ENCODE assay signal across 1 cellular context in the genomic region with DNA sequence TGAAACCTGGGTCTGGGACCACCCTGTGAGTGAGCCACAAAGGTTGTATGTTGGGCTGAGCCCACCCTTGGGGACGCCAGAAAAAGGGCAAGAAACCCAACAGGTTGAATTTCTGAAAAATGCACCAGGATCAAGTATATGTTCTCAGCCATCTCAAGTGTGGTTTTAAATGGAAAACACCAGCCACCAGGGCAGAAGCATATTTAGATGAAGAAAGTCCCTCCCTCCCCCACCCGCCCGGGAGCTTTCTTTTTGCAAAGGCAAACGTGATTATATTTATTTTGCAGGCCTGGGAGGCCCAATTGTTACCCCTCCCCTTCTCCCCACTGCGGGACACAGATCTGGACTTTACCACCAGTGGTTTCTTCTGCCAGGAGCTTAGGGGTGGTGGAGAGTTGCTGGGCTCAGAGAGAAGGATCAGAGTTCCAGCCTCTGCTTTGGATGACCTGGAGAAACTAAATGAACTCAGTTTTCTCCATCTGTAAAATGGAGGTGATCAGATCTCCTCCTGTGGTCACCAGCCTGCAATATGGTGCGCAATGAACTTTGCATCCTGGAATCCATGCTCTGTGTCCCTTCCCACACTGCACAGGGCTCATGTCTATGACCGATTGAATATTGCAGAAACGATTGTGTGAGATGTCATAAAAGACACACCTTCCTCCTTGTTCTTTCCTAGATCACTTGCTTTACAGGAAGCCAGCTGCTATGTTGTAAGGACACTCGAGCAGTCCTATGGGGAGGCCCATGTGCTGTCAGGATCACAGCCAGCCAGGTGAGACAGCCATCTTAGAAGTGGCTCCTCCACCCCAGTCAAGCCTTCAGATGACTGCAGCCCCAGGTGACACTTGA.
A peak's percentile ranks its signal among the peaks of the same experiment; 100 is the strongest.
TF ChIP-seq lines count a peak whose summit lies in the region.

No MANE protein-coding gene starts in this region.

TF ChIP-seq in GM12878, 131 proteins besides CTCF, POLR2A, EP300 and RAD21:
- TF ChIP-seq E2F4 (IDR thresholded peaks at IDR 0.05; ENCODE audit: low read depth, low read length) = no peak
- TF ChIP-seq BHLHE40 (IDR thresholded peaks at IDR 0.05; ENCODE audit: borderline replicate concordance in 1 of 2, low read depth in 2 of 2, low read length in 1 of 2) = no peak
- peak; percentile 21 for TF ChIP-seq RUNX3 (IDR thresholded peaks at IDR 0.05; ENCODE audit: low read length)
- peak; percentile 27; the same call in 1 of the 2 replicates for TF ChIP-seq YY1 (IDR thresholded peaks at IDR 0.05; ENCODE audit: low read depth, low read length)
